26 cellular contexts compared by ENCODE assay signal in the genomic region with DNA sequence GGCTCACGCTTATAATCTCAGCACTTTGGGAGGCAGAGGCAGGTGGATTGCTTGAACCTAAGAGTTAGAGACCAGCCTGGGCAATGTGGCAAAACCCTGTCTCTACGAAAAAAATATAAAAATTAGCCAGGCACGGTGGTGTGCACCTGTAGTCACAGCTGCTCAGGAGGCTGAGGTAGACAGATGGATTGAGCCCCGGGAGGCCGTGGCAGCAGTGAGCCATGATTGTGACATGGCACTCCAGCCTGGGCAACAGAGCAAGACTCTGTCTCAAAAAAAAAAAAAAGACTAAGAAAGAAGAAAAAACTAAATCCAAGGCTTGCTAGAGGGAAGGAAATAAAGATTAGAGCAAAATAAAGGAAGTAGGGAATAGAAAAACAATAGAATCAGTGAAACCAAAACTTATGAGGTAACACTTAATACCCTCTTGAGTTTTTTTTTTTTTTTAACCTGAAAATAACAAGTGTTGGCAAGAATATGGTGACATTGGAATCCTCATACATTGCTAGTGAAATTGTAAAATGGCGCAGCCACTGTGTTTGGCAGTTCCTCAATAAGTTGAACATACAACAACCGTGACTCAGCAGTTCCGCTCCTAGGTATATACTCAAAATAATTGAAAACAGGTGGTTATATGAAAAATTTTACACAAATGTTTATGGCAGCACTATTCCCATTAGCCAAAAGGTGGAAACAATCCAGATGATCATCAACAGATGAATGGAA.
DNase-seq lines count a peak whose midpoint lies in the region; ATAC-seq and TF ChIP-seq lines count a peak whose summit lies in the region.
"Had no signal": no experiment of that assay in that cellular context is flagged by ENCODE, and none has a peak within 500 bp of the region (broad histone marks: within the 10 kb centered on the region; RNA-seq: fewer than 3 reads in every experiment).

No MANE protein-coding gene starts in this region.

- H4K20me1 ChIP-seq in GM23338 (replicated peaks; ENCODE audit: insufficient read depth) = no peaks in the 10 kb centered on the region
- H4K20me1 ChIP-seq: BLaER1 had no signal

- H3K4me3 Mint-ChIP-seq in GM23338 (no peak overlapping the region), WTC11 (no peak overlapping the region), memory B cell (no peak overlapping the region)
- H3K4me3 Mint-ChIP-seq: immature natural killer cell had no signal

- no peak overlapping the region for H3K4me2 ChIP-seq in GM23338
- H3K4me2 ChIP-seq: BLaER1 had no signal

- no peaks in the 10 kb centered on the region for H3K4me1 ChIP-seq in GM23338 (ENCODE audit: insufficient read depth)
- H3K4me1 ChIP-seq: foreskin keratinocyte had no signal

- peak; percentile 15 for DNase-seq in NOMO-1 treated with DMSO at 0.1 percent for 48 hours (lab: John Stamatoyannopoulos, UW; ENCODE audit: unreplicated experiment)
- DNase-seq in NOMO-1 treated with dmso at 0.1 percent for 144 hours (lab: John Stamatoyannopoulos, UW; ENCODE audit: unreplicated experiment) = no peak
- DNase-seq in GM23338 (ENCODE audit: low spot score) = no peak
- no peak for DNase-seq in WTC11 (ENCODE audit: low spot score)
- no peak for DNase-seq in memory B cell (ENCODE audit: low spot score in 2 of 2)
- DNase-seq in left cardiac atrium = no peak
- DNase-seq in anterior cingulate cortex (lab: John Stamatoyannopoulos, UW) = no peak
- DNase-seq: 8988T; activated CD8-positive, alpha-beta memory T cell treated with anti-CD3 and anti-CD28 coated beads for 24 hours; amniotic stem cell; dermis blood vessel endothelial cell; DMS 273 treated with DMSO at 0.1 percent for 48 hours; foreskin keratinocyte; immature natural killer cell; left ventricle myocardium superior; mucosa of descending colon; NCI-H1694 treated with DMSO at 0.1 percent for 48 hours; NCI-H226; NCI-H774; small intestine; stimulated activated CD4-positive, alpha-beta T cell treated with anti-CD3 and anti-CD28 coated beads, Interleukin-2, amount 100 ng/mL, for 48 hours had no signal

- ATAC-seq in GM23338 (no peak), WTC11 (no peak), memory B cell (ENCODE audit: low read depth) (peak; percentile 23), HG02885 (IDR thresholded peaks at IDR 0.05; ENCODE audit: poor library complexity, unreplicated experiment) (no peak), left cardiac atrium (no peak)
- ATAC-seq: foreskin keratinocyte, left ventricle myocardium superior, mucosa of descending colon, Panc1 had no signal

- POLR2A ChIA-PET in WTC11 (lab: Charles Lee) = no interaction called here

- intact Hi-C loops in left cardiac atrium (cut with DNase I) = no loop called here

- H3K27ac ChIP-seq in GM23338 (ENCODE audit: low read depth) = no peak overlapping the region
- H3K27ac ChIP-seq: BLaER1, cardiac muscle cell, foreskin keratinocyte, HL-60 had no signal

- H3K4me3 ChIP-seq in GM23338 = no peak overlapping the region
- H3K4me3 ChIP-seq: BLaER1, cardiac muscle cell, mucosa of descending colon had no signal

- H3F3A ChIP-seq in GM23338 (replicated peaks; ENCODE audit: low read depth) = no peaks in the 10 kb centered on the region

- no peaks in the 10 kb centered on the region for H3K9me3 Mint-ChIP-seq in GM23338
- H3K9me3 Mint-ChIP-seq in WTC11 = peaks cover 8% of the 10 kb centered on the region
- H3K9me3 Mint-ChIP-seq in memory B cell = peaks cover 1% of the 10 kb centered on the region
- H3K9me3 Mint-ChIP-seq: immature natural killer cell had no signal

- CTCF ChIA-PET in WTC11 (lab: Charles Lee) = interaction anchor here (0.6 kb wide), 1 partner anchor 1273 kb away, joined by 3 read pairs; no protein-coding TSS in a partner anchor

- H2AFZ ChIP-seq in GM23338 = no peak overlapping the region

- H3K27me3 Mint-ChIP-seq in GM23338 (ENCODE audit: insufficient read depth, low read depth, poor library complexity) (no peaks in the 10 kb centered on the region), WTC11 (ENCODE audit: low read depth) (no peaks in the 10 kb centered on the region), memory B cell (no peaks in the 10 kb centered on the region)

- H3K27ac Mint-ChIP-seq in GM23338 (0 out of 2 replicates have a peak overlapping the region, but pooled peaks have one; percentile 31), WTC11 (no peak overlapping the region), memory B cell (peak overlapping the region; percentile 56)

- H3K4me1 Mint-ChIP-seq in GM23338 (peaks cover 8% of the 10 kb centered on the region), WTC11 (peaks cover 7% of the 10 kb centered on the region), memory B cell (peaks cover 37% of the 10 kb centered on the region)

- no peaks in the 10 kb centered on the region; the same call in 1 of the 2 replicates for H3K36me3 ChIP-seq in GM23338 (ENCODE audit: insufficient read depth)

- H3K36me3 Mint-ChIP-seq in GM23338 (ENCODE audit: low read depth) = peaks cover 28% of the 10 kb centered on the region
- peaks cover 21% of the 10 kb centered on the region for H3K36me3 Mint-ChIP-seq in WTC11
- peaks cover 33% of the 10 kb centered on the region for H3K36me3 Mint-ChIP-seq in memory B cell

- H3K79me2 ChIP-seq in GM23338 (replicated peaks; ENCODE audit: insufficient read depth) = no peaks in the 10 kb centered on the region; the same call in 1 of the 2 replicates

- no peaks in the 10 kb centered on the region for H3K27me3 ChIP-seq in GM23338 (ENCODE audit: insufficient read depth)
- H3K27me3 ChIP-seq: BLaER1, cardiac muscle cell, foreskin keratinocyte had no signal

- no peak for TF ChIP-seq CTCF in GM23338 (conservative IDR thresholded peaks at IDR 0.05; ENCODE audit: low read depth in 2 of 2)
- no peak for TF ChIP-seq CTCF in WTC11 (IDR thresholded peaks at IDR 0.05)

- H3K9me2 ChIP-seq in GM23338 (ENCODE audit: insufficient read depth) = no peaks in the 10 kb centered on the region

TF ChIP-seq in GM23338, 12 proteins besides CTCF, POLR2A, EP300 and RAD21 (continues in another document):
- TF ChIP-seq ZNF331 (CRISPR knock-in tag; IDR thresholded peaks at IDR 0.05; ENCODE audit: low read depth) = no peak
- TF ChIP-seq ZNF114 (CRISPR knock-in tag; IDR thresholded peaks at IDR 0.05) = no peak
- TF ChIP-seq EZH2phosphoT487 (IDR thresholded peaks at IDR 0.05; ENCODE audit: unreplicated experiment) = no peak

TF ChIP-seq in WTC11, 78 proteins besides CTCF, POLR2A, EP300 and RAD21:
- TF ChIP-seq ZNF121 (CRISPR knock-in tag; IDR thresholded peaks at IDR 0.05) (peak; percentile 64), NFATC4 (CRISPR knock-in tag; IDR thresholded peaks at IDR 0.05) (no peak), HMGA2 (CRISPR knock-in tag; IDR thresholded peaks at IDR 0.05) (no peak)
